12 cellular contexts compared by ENCODE assay signal in the genomic region with DNA sequence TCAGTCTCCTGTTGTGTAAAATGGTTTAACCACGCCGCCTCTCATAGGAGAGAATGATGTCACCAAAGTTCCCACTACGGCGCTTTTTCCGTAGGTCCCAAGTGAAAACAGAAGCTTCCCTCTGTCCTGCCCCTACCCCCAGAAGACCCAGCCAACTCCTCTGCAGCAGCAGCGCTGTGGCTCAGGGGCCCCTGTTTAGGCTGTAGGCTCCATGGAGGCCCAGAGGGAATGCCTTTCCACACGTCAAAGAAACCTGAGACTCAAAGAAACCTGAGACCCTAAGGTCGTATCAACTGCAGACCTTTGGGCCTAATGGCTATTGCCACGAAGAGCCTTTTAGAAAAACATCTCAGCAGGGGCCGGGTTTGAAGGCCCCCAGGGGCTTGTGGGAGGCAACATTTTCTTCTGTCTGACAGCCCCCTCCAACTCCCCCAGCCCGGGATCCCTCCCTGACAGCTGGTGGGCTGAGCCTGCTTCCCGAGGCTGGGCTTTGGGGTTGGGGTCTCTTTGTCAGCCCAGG. TPM values are rescaled to one million over a fixed set of nuclear protein-coding genes. Genes with fewer than 3 reads are reported as not detected.
DNase-seq lines count a peak whose midpoint lies in the region; ATAC-seq lines count a peak whose summit lies in the region.
"Had no signal": no experiment of that assay in that cellular context is flagged by ENCODE, and none has a peak within 500 bp of the region (broad histone marks: within the 10 kb centered on the region; RNA-seq: fewer than 3 reads in every experiment).

No MANE protein-coding gene starts in this region.

- H3K27ac Mint-ChIP-seq in activated naive CD4-positive, alpha-beta T cell treated with anti-CD3 and anti-CD28 coated beads for 36 hours: peak overlapping the region; percentile 68
- peak overlapping the region; percentile 98 for H3K27ac Mint-ChIP-seq in activated CD4-positive, alpha-beta memory T cell treated with anti-CD3 and anti-CD28 coated beads for 36 hours
- H3K27ac Mint-ChIP-seq in stimulated activated naive CD8-positive, alpha-beta T cell treated with anti-CD3 and anti-CD28 coated beads, Interleukin-15, Interleukin-2, amounts not matched to agents 100 ng/mL and 50 ng/mL, for 24 hours: peak overlapping the region; percentile 98
- H3K27ac Mint-ChIP-seq: activated T-cell treated with anti-CD3 and anti-CD28 coated beads, Interleukin-2, amount 50 U/mL, for 72 hours had no signal

- no peaks in the 10 kb centered on the region for H3K9me3 ChIP-seq in mesenchymal stem cell (ENCODE audit: control insufficient read depth, low read length)
- H3K9me3 ChIP-seq: left lung had no signal

- H2BK5ac ChIP-seq in mesenchymal stem cell (ENCODE audit: low read depth, low read length, poor library complexity, severe bottlenecking): no peak overlapping the region

- intact Hi-C loops in activated naive CD4-positive, alpha-beta T cell treated with anti-CD3 and anti-CD28 coated beads for 36 hours (cut with micrococcal nuclease): no loop called here
- intact Hi-C loops in activated CD4-positive, alpha-beta memory T cell treated with anti-CD3 and anti-CD28 coated beads for 36 hours (cut with micrococcal nuclease): no loop called here

- peaks cover 55% of the 10 kb centered on the region for H3K4me1 Mint-ChIP-seq in activated naive CD4-positive, alpha-beta T cell treated with anti-CD3 and anti-CD28 coated beads for 36 hours (ENCODE audit: low read depth)
- H3K4me1 Mint-ChIP-seq in activated CD4-positive, alpha-beta memory T cell treated with anti-CD3 and anti-CD28 coated beads for 36 hours (ENCODE audit: low read depth): peaks cover 58% of the 10 kb centered on the region
- peaks cover 78% of the 10 kb centered on the region for H3K4me1 Mint-ChIP-seq in stimulated activated naive CD8-positive, alpha-beta T cell treated with anti-CD3 and anti-CD28 coated beads, Interleukin-15, Interleukin-2, amounts not matched to agents 100 ng/mL and 50 ng/mL, for 24 hours (ENCODE audit: low read depth)

- 52% methylated on average over 11 of the region's 12 CpGs for WGBS in mesenchymal stem cell

- H3K14ac ChIP-seq in mesenchymal stem cell (ENCODE audit: low read length in 2 of 2): no peak overlapping the region

- no peak overlapping the region for H3K4me2 ChIP-seq in mesenchymal stem cell (ENCODE audit: low read length, poor library complexity, severe bottlenecking)

- H2BK120ac ChIP-seq in mesenchymal stem cell (ENCODE audit: low read depth, low read length): no peak overlapping the region

- no peak overlapping the region for H3K4ac ChIP-seq in mesenchymal stem cell (ENCODE audit: low read depth in 1 of 2, low read length in 2 of 2)

- peaks cover 28% of the 10 kb centered on the region for H3K4me1 ChIP-seq in mesenchymal stem cell (ENCODE audit: control insufficient read depth, insufficient read depth, low read depth, low read length)

- H2BK15ac ChIP-seq in mesenchymal stem cell (ENCODE audit: low read depth, poor library complexity, severe bottlenecking): peak overlapping the region; percentile 26

- H3K9ac ChIP-seq in mesenchymal stem cell (ENCODE audit: low read length): no peak overlapping the region

- peak overlapping the region; percentile 22 for H4K8ac ChIP-seq in mesenchymal stem cell (ENCODE audit: low read length)

- H2AK5ac ChIP-seq in mesenchymal stem cell (ENCODE audit: low read length, severe bottlenecking): no peak overlapping the region

- no peak overlapping the region for H3K4me3 ChIP-seq in mesenchymal stem cell (ENCODE audit: insufficient read depth in 1 of 2, low read depth in 1 of 2, low read length in 2 of 2)
- H3K4me3 ChIP-seq: left lung had no signal

- H3K79me1 ChIP-seq in mesenchymal stem cell (replicated peaks; ENCODE audit: low read length, poor library complexity, severe bottlenecking): no peaks in the 10 kb centered on the region

- H3K23ac ChIP-seq in mesenchymal stem cell (ENCODE audit: low read length in 2 of 2): no peak overlapping the region

- POLR2A ChIA-PET in activated CD4-positive, alpha-beta memory T cell treated with anti-CD3 and anti-CD28 coated beads for 36 hours (lab: Charles Lee): interaction anchor here (0.6 to 2.6 kb wide), 3 partner anchors 31 to 52 kb away, joined by 3 to 10 read pairs (median 3); no protein-coding TSS in a partner anchor

- no peak overlapping the region for H2AFZ ChIP-seq in mesenchymal stem cell (ENCODE audit: low read depth, low read length)

- CTCF ChIA-PET in activated naive CD4-positive, alpha-beta T cell treated with anti-CD3 and anti-CD28 coated beads for 36 hours (lab: Charles Lee): interaction anchor here (0.6 to 1.1 kb wide), 2 partner anchors 75 to 405 kb away, joined by 3 read pairs; no protein-coding TSS in a partner anchor
- CTCF ChIA-PET in activated CD4-positive, alpha-beta memory T cell treated with anti-CD3 and anti-CD28 coated beads for 36 hours (lab: Charles Lee): interaction anchor here (0.6 to 1.5 kb wide), 4 partner anchors 34 to 708 kb away, joined by 3 to 5 read pairs (median 4); no protein-coding TSS in a partner anchor

- no peak overlapping the region for H4K91ac ChIP-seq in mesenchymal stem cell (ENCODE audit: low read length)

- no peak for ATAC-seq in GM21825 (IDR thresholded peaks at IDR 0.05; ENCODE audit: unreplicated experiment)
- ATAC-seq in GM21529 (IDR thresholded peaks at IDR 0.05; ENCODE audit: unreplicated experiment): no peak
- ATAC-seq: left lung had no signal

- peak overlapping the region; percentile 31 for H3K4me3 Mint-ChIP-seq in activated naive CD4-positive, alpha-beta T cell treated with anti-CD3 and anti-CD28 coated beads for 36 hours
- H3K4me3 Mint-ChIP-seq in activated CD4-positive, alpha-beta memory T cell treated with anti-CD3 and anti-CD28 coated beads for 36 hours: peak overlapping the region; percentile 45
- H3K4me3 Mint-ChIP-seq in stimulated activated naive CD8-positive, alpha-beta T cell treated with anti-CD3 and anti-CD28 coated beads, Interleukin-15, Interleukin-2, amounts not matched to agents 100 ng/mL and 50 ng/mL, for 24 hours: peak overlapping the region; percentile 85

- H3K36me3 Mint-ChIP-seq in activated naive CD4-positive, alpha-beta T cell treated with anti-CD3 and anti-CD28 coated beads for 36 hours (ENCODE audit: low read depth): peaks cover 7% of the 10 kb centered on the region
- H3K36me3 Mint-ChIP-seq in activated CD4-positive, alpha-beta memory T cell treated with anti-CD3 and anti-CD28 coated beads for 36 hours: peaks cover 9% of the 10 kb centered on the region
- H3K36me3 Mint-ChIP-seq in stimulated activated naive CD8-positive, alpha-beta T cell treated with anti-CD3 and anti-CD28 coated beads, Interleukin-15, Interleukin-2, amounts not matched to agents 100 ng/mL and 50 ng/mL, for 24 hours (ENCODE audit: low read depth): peaks cover 20% of the 10 kb centered on the region

- H2BK12ac ChIP-seq in mesenchymal stem cell (ENCODE audit: low read length in 2 of 2): no peak overlapping the region

- H3K27me3 ChIP-seq in mesenchymal stem cell (ENCODE audit: control insufficient read depth in 1 of 2, insufficient read depth in 1 of 2, low read length in 2 of 2): peaks cover 0 to 14% of the 10 kb centered on the region in 2 experiments

- no peaks in the 10 kb centered on the region for H3K36me3 ChIP-seq in mesenchymal stem cell (ENCODE audit: control insufficient read depth in 1 of 2, insufficient read depth in 2 of 2, low read depth in 1 of 2, low read length in 2 of 2)
- H3K36me3 ChIP-seq: left lung had no signal

- H3K27ac ChIP-seq in mesenchymal stem cell (ENCODE audit: low read length, poor library complexity, severe bottlenecking) (no peak overlapping the region), substantia nigra (ENCODE audit: low read depth, low read length, poor library complexity, severe bottlenecking) (no peak overlapping the region)
- H3K27ac ChIP-seq: left lung, RWPE1 had no signal

- H3K27me3 Mint-ChIP-seq in activated naive CD4-positive, alpha-beta T cell treated with anti-CD3 and anti-CD28 coated beads for 36 hours (ENCODE audit: low read depth): no peaks in the 10 kb centered on the region
- H3K27me3 Mint-ChIP-seq in activated CD4-positive, alpha-beta memory T cell treated with anti-CD3 and anti-CD28 coated beads for 36 hours: no peaks in the 10 kb centered on the region
- H3K27me3 Mint-ChIP-seq in stimulated activated naive CD8-positive, alpha-beta T cell treated with anti-CD3 and anti-CD28 coated beads, Interleukin-15, Interleukin-2, amounts not matched to agents 100 ng/mL and 50 ng/mL, for 24 hours: no peaks in the 10 kb centered on the region

- H3K9me3 Mint-ChIP-seq in activated naive CD4-positive, alpha-beta T cell treated with anti-CD3 and anti-CD28 coated beads for 36 hours: no peaks in the 10 kb centered on the region
- no peaks in the 10 kb centered on the region for H3K9me3 Mint-ChIP-seq in activated CD4-positive, alpha-beta memory T cell treated with anti-CD3 and anti-CD28 coated beads for 36 hours
- no peaks in the 10 kb centered on the region for H3K9me3 Mint-ChIP-seq in stimulated activated naive CD8-positive, alpha-beta T cell treated with anti-CD3 and anti-CD28 coated beads, Interleukin-15, Interleukin-2, amounts not matched to agents 100 ng/mL and 50 ng/mL, for 24 hours
- H3K9me3 Mint-ChIP-seq: activated T-cell treated with anti-CD3 and anti-CD28 coated beads, Interleukin-2, amount 50 U/mL, for 72 hours had no signal

- H3K18ac ChIP-seq in mesenchymal stem cell (ENCODE audit: low read depth in 1 of 2, low read length in 2 of 2): no peak overlapping the region

- DNase-seq in activated naive CD4-positive, alpha-beta T cell treated with anti-CD3 and anti-CD28 coated beads for 36 hours: peak; percentile 24
- no peak for DNase-seq in activated naive CD4-positive, alpha-beta T cell treated with anti-CD3 and anti-CD28 coated beads, Interleukin-2, amount 50 U/mL, for 16 hours
- DNase-seq in activated CD4-positive, alpha-beta memory T cell treated with anti-CD3 and anti-CD28 coated beads for 36 hours: peak; percentile 52
- DNase-seq in mesenchymal stem cell (no peak), substantia nigra (lab: John Stamatoyannopoulos, UW) (no peak)
- DNase-seq: left lung, NCI-H1105 treated with DMSO at 0.1 percent for 48 hours had no signal

RNA-seq across cellular contexts. Expression of a gene that starts 43.1 kb away (rescaled TPM):
- total RNA-seq in activated naive CD4-positive, alpha-beta T cell treated with anti-CD3 and anti-CD28 coated beads for 36 hours: 1 to 10 TPM; 6.3 to 7.0 TPM
- total RNA-seq in activated CD4-positive, alpha-beta memory T cell treated with anti-CD3 and anti-CD28 coated beads for 36 hours: 10 to 100 TPM; 12.9 to 13.6 TPM
- polyA plus RNA-seq in mesenchymal stem cell (2013, experiment 1 of 2): 13.8 TPM
- 14.8 TPM for polyA plus RNA-seq in mesenchymal stem cell (2013, experiment 2 of 2)

Comparison
In these comparisons a context has a peak if more than half of its experiments do, and no peak if none do; other contexts are left out.
1. DNase-seq: peak in activated naive CD4-positive, alpha-beta T cell treated with anti-CD3 and anti-CD28 coated beads for 36 hours (single experiment) and activated CD4-positive, alpha-beta memory T cell treated with anti-CD3 and anti-CD28 coated beads for 36 hours (single experiment); none in activated naive CD4-positive, alpha-beta T cell treated with anti-CD3 and anti-CD28 coated beads, Interleukin-2, amount 50 U/mL, for 16 hours (single experiment), mesenchymal stem cell (single experiment) and substantia nigra (0 of 49).
2. H3K4me3 Mint-ChIP-seq: peak in every context shown above with its lines; median percentile 85 in stimulated activated naive CD8-positive, alpha-beta T cell treated with anti-CD3 and anti-CD28 coated beads, Interleukin-15, Interleukin-2, amounts not matched to agents 100 ng/mL and 50 ng/mL, for 24 hours; 45 in activated CD4-positive, alpha-beta memory T cell treated with anti-CD3 and anti-CD28 coated beads for 36 hours; 31 in activated naive CD4-positive, alpha-beta T cell treated with anti-CD3 and anti-CD28 coated beads for 36 hours.
3. Peak in every context shown above with its lines, with median percentiles within 50 percentile points of each other: H3K27ac Mint-ChIP-seq.